Comparison of ENCODE assay signal across 13 cellular contexts in the genomic region with DNA sequence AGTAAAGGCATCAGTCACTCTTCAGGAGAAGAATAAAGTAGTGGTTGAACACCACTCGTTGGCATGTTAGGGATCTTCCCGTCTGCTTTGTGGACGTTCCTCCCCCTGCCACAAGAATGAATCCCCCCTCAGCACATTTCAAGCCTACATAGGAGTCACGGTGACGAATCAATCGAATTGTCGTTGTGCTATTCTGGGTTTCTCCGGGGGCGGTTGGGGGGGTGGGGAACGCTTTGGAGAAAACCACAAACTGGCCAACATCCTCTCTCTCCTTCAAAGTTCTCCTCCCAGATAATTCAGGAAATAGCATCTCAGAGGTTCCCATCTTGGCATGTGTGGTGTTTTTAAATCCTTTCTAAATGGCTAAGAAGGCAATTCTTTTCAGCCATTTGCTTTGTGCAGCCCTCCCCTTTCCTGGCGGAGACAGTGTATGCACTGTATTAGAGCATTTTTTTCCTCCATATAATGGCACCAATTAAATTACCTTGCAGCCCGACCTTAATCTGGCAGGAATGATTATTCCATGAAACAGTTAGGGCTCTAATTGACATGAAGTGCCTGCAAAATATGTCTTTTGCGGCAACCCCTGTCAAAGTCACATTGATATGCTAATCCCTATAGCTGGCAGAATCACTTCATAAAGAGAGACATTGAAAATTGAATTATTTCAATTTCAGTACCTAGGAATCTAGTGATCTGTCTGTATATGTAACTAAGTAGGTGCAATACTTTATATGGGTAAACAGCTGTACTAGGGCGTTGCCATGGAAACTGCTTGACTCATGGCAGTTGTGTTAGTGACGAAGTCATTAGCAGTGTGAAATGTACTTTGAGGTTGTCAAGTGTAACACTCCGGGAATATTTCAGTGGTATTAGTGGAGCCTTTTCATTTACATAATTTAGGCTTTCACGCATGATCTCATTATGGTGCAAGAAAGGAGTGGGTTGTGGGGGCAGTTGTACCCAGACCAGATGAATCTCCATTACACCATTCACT.
A peak's percentile ranks its signal among the peaks of the same experiment; 100 is the strongest.
DNase-seq lines count a peak whose midpoint lies in the region; ATAC-seq, FAIRE-seq and TF ChIP-seq lines count a peak whose summit lies in the region.
"Had no signal": no experiment of that assay in that cellular context is flagged by ENCODE, and none has a peak within 500 bp of the region (broad histone marks: within the 10 kb centered on the region; RNA-seq: fewer than 3 reads in every experiment).

No MANE protein-coding gene starts in this region.

- peak; percentile 47 for ATAC-seq in SK-N-SH treated with all-trans-retinoic acid at 6 μM for 48 hours
- ATAC-seq in HG02840 (IDR thresholded peaks at IDR 0.05; ENCODE audit: low FRiP score, unreplicated experiment) = no peak
- ATAC-seq: effector memory CD8-positive, alpha-beta T cell had no signal

- FAIRE-seq in urothelium cell line (lab: Jason Lieb, UNC) = no peak

- DNase-seq in SIG-M5 treated with dmso at 0.1 percent for 504 hours (lab: John Stamatoyannopoulos, UW; ENCODE audit: unreplicated experiment) (peak; percentile 3), SIG-M5 (lab: John Stamatoyannopoulos, UW) (no peak), glomerular visceral epithelial cell (ENCODE audit: extremely low spot score) (peak; percentile 4), urothelium cell line (ENCODE audit: low spot score) (peak; percentile 37), AG20443 (ENCODE audit: low spot score) (no peak), cerebellum (ENCODE audit: low spot score) (no peak)
- DNase-seq: activated CD4-positive, alpha-beta T cell treated with anti-CD3 and anti-CD28 coated beads, Interleukin-2, amount 10 ng/mL, durations not matched to agents 24 days and 14 days; activated naive CD4-positive, alpha-beta T cell; effector memory CD8-positive, alpha-beta T cell; NCI-H1694; stimulated activated CD4-positive, alpha-beta T cell treated with anti-CD3 and anti-CD28 coated beads, Interleukin-4, amount 100 ng/mL, for 24 hours had no signal

TF ChIP-seq in SK-N-SH treated with all-trans-retinoic acid at 6 μM for 48 hours, 23 proteins besides CTCF, POLR2A, EP300 and RAD21:
- TF ChIP-seq TCF4 (CRISPR knock-in tag; IDR thresholded peaks at IDR 0.05; ENCODE audit: borderline replicate concordance) (no peak), ZC3H10 (CRISPR knock-in tag; IDR thresholded peaks at IDR 0.05) (peak; percentile 67; the same call in 1 of the 2 replicates), GLIS3 (CRISPR knock-in tag; IDR thresholded peaks at IDR 0.05) (no peak), ZFP30 (CRISPR knock-in tag; IDR thresholded peaks at IDR 0.05) (no peak), ISL1 (CRISPR knock-in tag; IDR thresholded peaks at IDR 0.05) (peak; percentile 45; the same call in 1 of the 2 replicates), TOX (CRISPR knock-in tag; IDR thresholded peaks at IDR 0.05; ENCODE audit: borderline replicate concordance) (no peak), ZNF565 (CRISPR knock-in tag; conservative IDR thresholded peaks at IDR 0.05; ENCODE audit: low read depth) (no peak)

Comparison
In these comparisons a context has a peak if more than half of its experiments do, and no peak if none do; other contexts are left out.
1. DNase-seq: peak in SIG-M5 treated with dmso at 0.1 percent for 504 hours (single experiment), glomerular visceral epithelial cell (single experiment) and urothelium cell line (single experiment); none in SIG-M5 (single experiment), AG20443 (single experiment) and cerebellum (single experiment).